Comparison of ENCODE assay signal across 1 cellular context in genomic region chr1:183589836-183590224, GRCh38.
TF ChIP-seq lines count a peak whose summit lies in the region.

No MANE protein-coding gene starts in this region.

TF ChIP-seq in H1, 55 proteins besides CTCF, POLR2A, EP300 and RAD21 (continued from another document):
- TF ChIP-seq E2F6 (IDR thresholded peaks at IDR 0.05) = no peak
- no peak for TF ChIP-seq HDAC6 (IDR thresholded peaks at IDR 0.05; ENCODE audit: low read depth, low read length)
- TF ChIP-seq MAFK (IDR thresholded peaks at IDR 0.05; ENCODE audit: low read depth, low read length) = no peak
- TF ChIP-seq USF2 (IDR thresholded peaks at IDR 0.05; ENCODE audit: low read length) = no peak
- TF ChIP-seq CREB1 (IDR thresholded peaks at IDR 0.05) = no peak
- no peak for TF ChIP-seq SP4 (IDR thresholded peaks at IDR 0.05; ENCODE audit: low read length)
- no peak for TF ChIP-seq POLR2AphosphoS5 (IDR thresholded peaks at IDR 0.05; ENCODE audit: low read depth, low read length)
- no peak for TF ChIP-seq PHF8 (conservative IDR thresholded peaks at IDR 0.05; ENCODE audit: low read depth, low read length)
- TF ChIP-seq ATF2 (IDR thresholded peaks at IDR 0.05; ENCODE audit: low read length) = no peak
- no peak for TF ChIP-seq RNF2 (IDR thresholded peaks at IDR 0.05; ENCODE audit: borderline replicate concordance, low read depth, low read length, missing control alignments, poor library complexity, severe bottlenecking)
